ENCODE assay signal across 17 cellular contexts in genomic region chr9:121984726-121985402, GRCh38.
A peak's percentile ranks its signal among the peaks of the same experiment; 100 is the strongest.
DNase-seq lines count a peak whose midpoint lies in the region; ATAC-seq and TF ChIP-seq lines count a peak whose summit lies in the region.
"Had no signal": no experiment of that assay in that cellular context is flagged by ENCODE, and none has a peak within 500 bp of the region (broad histone marks: within the 10 kb centered on the region; RNA-seq: fewer than 3 reads in every experiment).

No MANE protein-coding gene starts in this region.

- H3K4me3 ChIP-seq in ascending aorta (no peak overlapping the region), skeletal muscle cell (ENCODE audit: low read depth, low read length) (no peak overlapping the region)
- H3K4me3 ChIP-seq: colonic mucosa, SJSA1 had no signal

- H3K27me3 ChIP-seq in ascending aorta (no peaks in the 10 kb centered on the region), foreskin keratinocyte (no peaks in the 10 kb centered on the region)
- H3K27me3 ChIP-seq: colonic mucosa, SJSA1 had no signal

- H3K36me3 ChIP-seq in ascending aorta, result peaks cover 8 to 9% of the 10 kb centered on the region in 2 donors
- H3K36me3 ChIP-seq: colonic mucosa, SJSA1 had no signal

- intact Hi-C loops in ascending aorta (cut with DNase I), result loop anchor here (5.0 kb wide), 1 partner anchor 213 kb away; no protein-coding TSS in a partner anchor

- ATAC-seq in foreskin keratinocyte, result peak; percentile 31
- ATAC-seq in HG03442 (IDR thresholded peaks at IDR 0.05; ENCODE audit: unreplicated experiment), result no peak
- ATAC-seq: activated T-helper 17 cell treated with anti-CD3 and anti-CD28 coated beads, Interleukin-2, amount 50 U/mL, for 72 hours had no signal

- H3K4me1 ChIP-seq in ascending aorta, result peaks cover 11 to 41% of the 10 kb centered on the region in 2 donors
- no peaks in the 10 kb centered on the region for H3K4me1 ChIP-seq in foreskin keratinocyte
- H3K4me1 ChIP-seq: colonic mucosa, SJSA1 had no signal

- DNase-seq in GM04503 (ENCODE audit: low read depth) (peak; percentile 77), ascending aorta (ENCODE audit: low spot score in 2 of 2) (peak in 1 of 2 donors; percentile 67), foreskin keratinocyte (peak in 1 of 2 donors; percentile 54), skeletal muscle cell (ENCODE audit: low read depth) (peak; percentile 76), dermis blood vessel endothelial cell (no peak), C1 segment of cervical spinal cord (lab: John Stamatoyannopoulos, UW) (no peak), hypothalamus (lab: John Stamatoyannopoulos, UW) (no peak)
- DNase-seq: activated B cell treated with CpG ODN at 0.5 μM for 24 hours; Calu3; colonic mucosa; GOT3; NCI-H1048; NCI-H524 treated with DMSO at 0.1 percent for 48 hours; stimulated activated CD4-positive, alpha-beta T cell treated with anti-CD3 and anti-CD28 coated beads, Interleukin-4, amount 100 ng/mL, for 24 hours had no signal

- peak overlapping the region; percentile 74 to 87 for H3K27ac ChIP-seq in ascending aorta
- H3K27ac ChIP-seq in foreskin keratinocyte, result no peak overlapping the region
- H3K27ac ChIP-seq: colonic mucosa, SJSA1 had no signal

- TF ChIP-seq CTCF in ascending aorta (IDR thresholded peaks at IDR 0.05) (no peak), foreskin keratinocyte (conservative IDR thresholded peaks at IDR 0.05) (no peak)

- H3K9me3 ChIP-seq in ascending aorta, result no peaks in the 10 kb centered on the region
- H3K9me3 ChIP-seq: colonic mucosa, SJSA1 had no signal

Comparison
In these comparisons a context has a peak if more than half of its experiments do, and no peak if none do; other contexts are left out.
1. DNase-seq: peak in GM04503 (single experiment) and skeletal muscle cell (single experiment); none in dermis blood vessel endothelial cell (single experiment), C1 segment of cervical spinal cord (0 of 14) and hypothalamus (0 of 51).